Comparison of ENCODE assay signal across 18 cellular contexts in the genomic region with DNA sequence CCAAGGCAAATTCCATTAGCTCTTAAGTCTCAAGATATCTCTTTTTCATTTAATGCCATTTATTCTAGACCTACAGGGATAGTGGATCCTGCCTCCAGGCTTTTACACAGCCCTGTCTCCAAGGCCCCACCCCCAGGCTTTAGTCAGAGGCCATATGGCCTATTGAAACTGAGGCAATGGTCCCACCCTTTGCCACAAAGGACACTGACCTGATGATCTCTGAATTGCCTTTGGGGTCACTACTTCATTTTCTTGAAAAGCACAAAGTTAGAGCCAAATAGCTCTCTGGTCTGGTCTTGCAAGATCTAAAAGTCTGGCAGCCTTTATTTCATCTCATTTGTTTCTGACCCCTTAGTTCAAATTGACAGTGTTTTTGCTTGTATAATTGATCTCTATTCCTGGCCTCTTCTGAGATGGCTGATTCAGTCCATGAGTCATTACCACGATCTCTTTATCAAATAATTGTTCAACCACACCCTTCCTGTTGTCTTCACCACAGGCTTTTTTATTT.
DNase-seq lines count a peak whose midpoint lies in the region; ATAC-seq, FAIRE-seq and TF ChIP-seq lines count a peak whose summit lies in the region.
"Had no signal": no experiment of that assay in that cellular context is flagged by ENCODE, and none has a peak within 500 bp of the region (broad histone marks: within the 10 kb centered on the region; RNA-seq: fewer than 3 reads in every experiment).

No MANE protein-coding gene starts in this region.

- no peaks in the 10 kb centered on the region for H3K36me3 ChIP-seq in breast epithelium
- H3K36me3 ChIP-seq in gastrocnemius medialis: no peaks in the 10 kb centered on the region
- H3K36me3 ChIP-seq: uterus had no signal

- peak; percentile 17; the same call in 2 of the 3 replicates for ATAC-seq in SK-N-SH treated with all-trans-retinoic acid at 6 μM for 48 hours
- no peak for ATAC-seq in gastrocnemius medialis
- ATAC-seq: activated T-helper 17 cell treated with anti-CD3 and anti-CD28 coated beads, Interleukin-2, amount 50 U/mL, for 72 hours; psoas muscle had no signal

- BruUV-seq in MCF 10A (replicated peaks; lab: Mats Ljungman, UMichigan): no TSS peak

- no peaks in the 10 kb centered on the region for H3K4me1 ChIP-seq in breast epithelium
- no peaks in the 10 kb centered on the region for H3K4me1 ChIP-seq in gastrocnemius medialis
- H3K4me1 ChIP-seq: psoas muscle, uterus had no signal

- in situ Hi-C loops in gastrocnemius medialis (cut with MboI; ENCODE audit: low sequenced_read_pairs in 4 of 4): no loop called here

- intact Hi-C loops in MCF 10A (cut with micrococcal nuclease) (loop anchor here (2.0 kb wide), 1 partner anchor 43 kb away; no protein-coding TSS in a partner anchor), breast epithelium (cut with DNase I; ENCODE audit: low total_unique reads) (no loop called here), gastrocnemius medialis (cut with DNase I; ENCODE audit: low total_unique reads) (no loop called here)
- intact Hi-C loops in activated T-helper 1 cell treated with anti-CD3 and anti-CD28 coated beads, Interleukin-12 subunit alpha, Interleukin-12 subunit beta, Interleukin-2, Interleukin-4 antibody, amounts not matched to agents 30 ng/mL and 10 ng/mL and 1 ng/mL, durations not matched to agents 14 hours and 24 hours and 36 hours (cut with micrococcal nuclease): no loop called here

- POLR2A ChIA-PET in MCF 10A (lab: Yijun Ruan, JAX): no interaction called here

- DNase-seq in MCF 10A (ENCODE audit: unreplicated experiment) (peak; percentile 3), breast epithelium (ENCODE audit: low spot score in 2 of 2) (no peak), fibroblast of villous mesenchyme (ENCODE audit: low read depth) (peak; percentile 33), urothelium cell line (ENCODE audit: low spot score) (peak; percentile 10), NCI-H1048 (lab: John Stamatoyannopoulos, UW) (no peak), gastrocnemius medialis (no peak)
- no peak for DNase-seq in activated T-helper 1 cell treated with anti-CD3 and anti-CD28 coated beads, Interleukin-12 subunit alpha, Interleukin-12 subunit beta, Interleukin-2, Interleukin-4 antibody, amounts not matched to agents 30 ng/mL and 10 ng/mL and 1 ng/mL, durations not matched to agents 14 hours and 24 hours and 36 hours (ENCODE audit: low spot score)
- DNase-seq: caudate nucleus; DMS79 treated with DMSO at 0.1 percent for 48 hours; H7; NCI-H1436 treated with DMSO at 0.1 percent for 48 hours; psoas muscle; stimulated activated CD4-positive, alpha-beta T cell treated with anti-CD3 and anti-CD28 coated beads, Interleukin-2, amount 100 ng/mL, for 24 hours; uterus had no signal

- H3K9me3 ChIP-seq in breast epithelium (no peaks in the 10 kb centered on the region), gastrocnemius medialis (no peaks in the 10 kb centered on the region)
- H3K9me3 ChIP-seq: psoas muscle, uterus had no signal

- CTCF ChIA-PET in MCF 10A (lab: Yijun Ruan, JAX): interaction anchor here (0.6 to 2.7 kb wide), 4 partner anchors 10 to 364 kb away, joined by 4 to 15 read pairs (median 6); no protein-coding TSS in a partner anchor

- no peak overlapping the region for H3K4me3 Mint-ChIP-seq in MCF 10A (ENCODE audit: unreplicated experiment)
- H3K4me3 Mint-ChIP-seq in activated T-helper 1 cell treated with anti-CD3 and anti-CD28 coated beads, Interleukin-12 subunit alpha, Interleukin-12 subunit beta, Interleukin-2, Interleukin-4 antibody, amounts not matched to agents 30 ng/mL and 10 ng/mL and 1 ng/mL, durations not matched to agents 14 hours and 24 hours and 36 hours: no peak overlapping the region
- H3K4me3 Mint-ChIP-seq: activated T-helper 17 cell treated with anti-CD3 and anti-CD28 coated beads, Interleukin-2, amount 50 U/mL, for 72 hours; mesothelial cell of epicardium had no signal

- no peaks in the 10 kb centered on the region for H3K27me3 Mint-ChIP-seq in MCF 10A (ENCODE audit: insufficient read depth, unreplicated experiment)
- H3K27me3 Mint-ChIP-seq in activated T-helper 1 cell treated with anti-CD3 and anti-CD28 coated beads, Interleukin-12 subunit alpha, Interleukin-12 subunit beta, Interleukin-2, Interleukin-4 antibody, amounts not matched to agents 30 ng/mL and 10 ng/mL and 1 ng/mL, durations not matched to agents 14 hours and 24 hours and 36 hours (ENCODE audit: insufficient read depth): peaks cover 2% of the 10 kb centered on the region

- H3K9me3 Mint-ChIP-seq in MCF 10A (ENCODE audit: unreplicated experiment): no peaks in the 10 kb centered on the region
- no peaks in the 10 kb centered on the region for H3K9me3 Mint-ChIP-seq in activated T-helper 1 cell treated with anti-CD3 and anti-CD28 coated beads, Interleukin-12 subunit alpha, Interleukin-12 subunit beta, Interleukin-2, Interleukin-4 antibody, amounts not matched to agents 30 ng/mL and 10 ng/mL and 1 ng/mL, durations not matched to agents 14 hours and 24 hours and 36 hours
- H3K9me3 Mint-ChIP-seq: activated T-helper 17 cell treated with anti-CD3 and anti-CD28 coated beads, Interleukin-2, amount 50 U/mL, for 72 hours; mesothelial cell of epicardium had no signal

- H3K36me3 Mint-ChIP-seq in MCF 10A (ENCODE audit: insufficient read depth, unreplicated experiment): no peaks in the 10 kb centered on the region
- H3K36me3 Mint-ChIP-seq in activated T-helper 1 cell treated with anti-CD3 and anti-CD28 coated beads, Interleukin-12 subunit alpha, Interleukin-12 subunit beta, Interleukin-2, Interleukin-4 antibody, amounts not matched to agents 30 ng/mL and 10 ng/mL and 1 ng/mL, durations not matched to agents 14 hours and 24 hours and 36 hours (ENCODE audit: low read depth): no peaks in the 10 kb centered on the region
- H3K36me3 Mint-ChIP-seq: mesothelial cell of epicardium had no signal

- H3K27ac ChIP-seq in breast epithelium (no peak overlapping the region), gastrocnemius medialis (no peak overlapping the region)
- H3K27ac ChIP-seq: psoas muscle, uterus had no signal

- H3K4me3 ChIP-seq in breast epithelium (no peak overlapping the region), fibroblast of villous mesenchyme (ENCODE audit: low read depth, low read length) (no peak overlapping the region), gastrocnemius medialis (no peak overlapping the region)
- H3K4me3 ChIP-seq: psoas muscle, uterus had no signal

- H3K27me3 ChIP-seq in breast epithelium (no peaks in the 10 kb centered on the region), gastrocnemius medialis (no peaks in the 10 kb centered on the region)
- H3K27me3 ChIP-seq: uterus had no signal

- TF ChIP-seq CTCF in MCF 10A (IDR thresholded peaks at IDR 0.05; ENCODE audit: unreplicated experiment) (no peak), breast epithelium (IDR thresholded peaks at IDR 0.05) (no peak), fibroblast of villous mesenchyme (IDR thresholded peaks at IDR 0.05; ENCODE audit: insufficient read depth, low read depth, low read length) (no peak), gastrocnemius medialis (IDR thresholded peaks at IDR 0.05 in 4 of 5, conservative IDR thresholded peaks at IDR 0.05 in 1 of 5) (no peak)

- peaks cover 25% of the 10 kb centered on the region for H3K4me1 Mint-ChIP-seq in MCF 10A (ENCODE audit: insufficient read depth, unreplicated experiment)
- H3K4me1 Mint-ChIP-seq in activated T-helper 1 cell treated with anti-CD3 and anti-CD28 coated beads, Interleukin-12 subunit alpha, Interleukin-12 subunit beta, Interleukin-2, Interleukin-4 antibody, amounts not matched to agents 30 ng/mL and 10 ng/mL and 1 ng/mL, durations not matched to agents 14 hours and 24 hours and 36 hours (ENCODE audit: low read depth): no peaks in the 10 kb centered on the region
- H3K4me1 Mint-ChIP-seq: mesothelial cell of epicardium had no signal

- TF ChIP-seq POLR2A in breast epithelium (IDR thresholded peaks at IDR 0.05) (no peak), gastrocnemius medialis (IDR thresholded peaks at IDR 0.05) (no peak)

- H3K27ac Mint-ChIP-seq in MCF 10A (ENCODE audit: low read depth, unreplicated experiment): no peak overlapping the region
- H3K27ac Mint-ChIP-seq in activated T-helper 1 cell treated with anti-CD3 and anti-CD28 coated beads, Interleukin-12 subunit alpha, Interleukin-12 subunit beta, Interleukin-2, Interleukin-4 antibody, amounts not matched to agents 30 ng/mL and 10 ng/mL and 1 ng/mL, durations not matched to agents 14 hours and 24 hours and 36 hours: no peak overlapping the region
- H3K27ac Mint-ChIP-seq: activated T-helper 17 cell treated with anti-CD3 and anti-CD28 coated beads, Interleukin-2, amount 50 U/mL, for 72 hours; mesothelial cell of epicardium had no signal

- FAIRE-seq in urothelium cell line (lab: Jason Lieb, UNC): no peak
- FAIRE-seq: GM12891 had no signal

TF ChIP-seq in SK-N-SH treated with all-trans-retinoic acid at 6 μM for 48 hours, 23 proteins besides CTCF, POLR2A, EP300 and RAD21:
- TF ChIP-seq ISL1 (CRISPR knock-in tag; IDR thresholded peaks at IDR 0.05): peak; percentile 8; the same call in 1 of the 2 replicates
- TF ChIP-seq TCF4 (CRISPR knock-in tag; IDR thresholded peaks at IDR 0.05; ENCODE audit: borderline replicate concordance): no peak
- TF ChIP-seq RARB (CRISPR knock-in tag; IDR thresholded peaks at IDR 0.05): no peak

Comparison
In these comparisons a context has a peak if more than half of its experiments do, and no peak if none do; other contexts are left out.
1. DNase-seq: peak in MCF 10A (single experiment), fibroblast of villous mesenchyme (single experiment) and urothelium cell line (single experiment); none in breast epithelium (0 of 2), NCI-H1048 (single experiment), gastrocnemius medialis (0 of 2) and activated T-helper 1 cell treated with anti-CD3 and anti-CD28 coated beads, Interleukin-12 subunit alpha, Interleukin-12 subunit beta, Interleukin-2, Interleukin-4 antibody, amounts not matched to agents 30 ng/mL and 10 ng/mL and 1 ng/mL, durations not matched to agents 14 hours and 24 hours and 36 hours (single experiment).